16 cellular contexts compared by ENCODE assay signal in genomic region chr2:157806426-157806825, GRCh38.
DNase-seq lines count a peak whose midpoint lies in the region; ATAC-seq and TF ChIP-seq lines count a peak whose summit lies in the region.
"Had no signal": no experiment of that assay in that cellular context is flagged by ENCODE, and none has a peak within 500 bp of the region (broad histone marks: within the 10 kb centered on the region; RNA-seq: fewer than 3 reads in every experiment).

No MANE protein-coding gene starts in this region.

- peak; percentile 50 for ATAC-seq in GM18867 (IDR thresholded peaks at IDR 0.05; ENCODE audit: unreplicated experiment)
- no peak for ATAC-seq in psoas muscle
- ATAC-seq: A549 had no signal

- no peaks in the 10 kb centered on the region for H3K27me3 ChIP-seq in breast epithelium
- no peaks in the 10 kb centered on the region for H3K27me3 ChIP-seq in psoas muscle (ENCODE audit: insufficient read depth in 3 of 3, low read length in 2 of 3)

- H3K9me3 ChIP-seq in breast epithelium: no peaks in the 10 kb centered on the region
- H3K9me3 ChIP-seq in psoas muscle: no peaks in the 10 kb centered on the region
- H3K9me3 ChIP-seq: A549, Caco-2, HAP-1 had no signal

- 40 to 53% (median 44%) methylated on average over 5 of the region's 5 CpGs for WGBS in psoas muscle, 3 donors

- CTCF ChIA-PET in MCF 10A (lab: Yijun Ruan, JAX): interaction anchor here (0.5 to 0.9 kb wide), 2 partner anchors 19 to 939 kb away, joined by 3 to 4 read pairs; no protein-coding TSS in a partner anchor

- TF ChIP-seq POLR2A in breast epithelium (IDR thresholded peaks at IDR 0.05): no peak

- no TSS peak for BruUV-seq in MCF 10A (replicated peaks; lab: Mats Ljungman, UMichigan)

- H3K9me3 Mint-ChIP-seq in MCF 10A (ENCODE audit: unreplicated experiment): no peaks in the 10 kb centered on the region
- H3K9me3 Mint-ChIP-seq in brain: no peaks in the 10 kb centered on the region
- H3K9me3 Mint-ChIP-seq: CD4-positive, alpha-beta T cell had no signal

- H3K27me3 Mint-ChIP-seq in MCF 10A (ENCODE audit: insufficient read depth, unreplicated experiment) (no peaks in the 10 kb centered on the region), brain (no peaks in the 10 kb centered on the region)
- H3K27me3 Mint-ChIP-seq: CD4-positive, alpha-beta T cell had no signal

- DNase-seq in MCF 10A (ENCODE audit: unreplicated experiment): no peak
- no peak for DNase-seq in breast epithelium (ENCODE audit: low spot score in 2 of 2)
- no peak for DNase-seq in psoas muscle
- no peak for DNase-seq in NCI-H446 treated with DMSO at 0.1 percent for 48 hours (lab: John Stamatoyannopoulos, UW)
- DNase-seq in activated gamma-delta T cell treated with Interleukin-2 at 50 U/mL for 16 hours: no peak
- DNase-seq: AML-193; Caco-2; CD4-positive, alpha-beta T cell; GDM1; GM23248 had no signal

- no peak overlapping the region for H3K27ac ChIP-seq in breast epithelium
- H3K27ac ChIP-seq in psoas muscle: peak overlapping the region; percentile 10
- H3K27ac ChIP-seq: 22Rv1, A549, C4-2B, GM23248 had no signal

- peaks cover 6% of the 10 kb centered on the region for H3K4me1 Mint-ChIP-seq in MCF 10A (ENCODE audit: insufficient read depth, unreplicated experiment)
- H3K4me1 Mint-ChIP-seq in brain: peaks cover 35% of the 10 kb centered on the region

- H3K4me3 ChIP-seq in breast epithelium (no peak overlapping the region), psoas muscle (no peak overlapping the region)
- H3K4me3 ChIP-seq: A549, GM23248, HAP-1 had no signal

- POLR2A ChIA-PET in MCF 10A (lab: Yijun Ruan, JAX): interaction anchor here (0.6 to 1.2 kb wide), 2 partner anchors 21 to 34 kb away, joined by 3 read pairs; no protein-coding TSS in a partner anchor

- no peaks in the 10 kb centered on the region for H3K4me1 ChIP-seq in breast epithelium
- H3K4me1 ChIP-seq in psoas muscle: peaks cover 65% of the 10 kb centered on the region
- H3K4me1 ChIP-seq: A549, Caco-2 had no signal

- H3K27ac Mint-ChIP-seq in MCF 10A (ENCODE audit: low read depth, unreplicated experiment) (peak overlapping the region; percentile 65), brain (peak overlapping the region in 3 of 5 experiments; percentile 30 to 89 (median 75))
- H3K27ac Mint-ChIP-seq: CD4-positive, alpha-beta T cell had no signal

- H3K4me3 Mint-ChIP-seq in MCF 10A (ENCODE audit: unreplicated experiment): no peak overlapping the region
- H3K4me3 Mint-ChIP-seq in brain: no peak overlapping the region
- H3K4me3 Mint-ChIP-seq: CD4-positive, alpha-beta T cell had no signal

- H3K36me3 ChIP-seq in breast epithelium (no peaks in the 10 kb centered on the region), psoas muscle (ENCODE audit: insufficient read depth in 1 of 2, low read depth in 1 of 2) (no peaks in the 10 kb centered on the region)
- H3K36me3 ChIP-seq: HAP-1 had no signal

- TF ChIP-seq CTCF in MCF 10A (IDR thresholded peaks at IDR 0.05; ENCODE audit: unreplicated experiment) (no peak), breast epithelium (IDR thresholded peaks at IDR 0.05) (no peak), brain (conservative IDR thresholded peaks at IDR 0.05) (no peak), psoas muscle (IDR thresholded peaks at IDR 0.05) (no peak)

- intact Hi-C loops in MCF 10A (cut with micrococcal nuclease) (no loop called here), breast epithelium (cut with DNase I; ENCODE audit: low total_unique reads) (no loop called here), psoas muscle (cut with DNase I) (no loop called here)

- H3K36me3 Mint-ChIP-seq in MCF 10A (ENCODE audit: insufficient read depth, unreplicated experiment) (peaks cover 12% of the 10 kb centered on the region), brain (peaks cover 24% of the 10 kb centered on the region)
